8 cellular contexts compared by ENCODE assay signal in the genomic region with DNA sequence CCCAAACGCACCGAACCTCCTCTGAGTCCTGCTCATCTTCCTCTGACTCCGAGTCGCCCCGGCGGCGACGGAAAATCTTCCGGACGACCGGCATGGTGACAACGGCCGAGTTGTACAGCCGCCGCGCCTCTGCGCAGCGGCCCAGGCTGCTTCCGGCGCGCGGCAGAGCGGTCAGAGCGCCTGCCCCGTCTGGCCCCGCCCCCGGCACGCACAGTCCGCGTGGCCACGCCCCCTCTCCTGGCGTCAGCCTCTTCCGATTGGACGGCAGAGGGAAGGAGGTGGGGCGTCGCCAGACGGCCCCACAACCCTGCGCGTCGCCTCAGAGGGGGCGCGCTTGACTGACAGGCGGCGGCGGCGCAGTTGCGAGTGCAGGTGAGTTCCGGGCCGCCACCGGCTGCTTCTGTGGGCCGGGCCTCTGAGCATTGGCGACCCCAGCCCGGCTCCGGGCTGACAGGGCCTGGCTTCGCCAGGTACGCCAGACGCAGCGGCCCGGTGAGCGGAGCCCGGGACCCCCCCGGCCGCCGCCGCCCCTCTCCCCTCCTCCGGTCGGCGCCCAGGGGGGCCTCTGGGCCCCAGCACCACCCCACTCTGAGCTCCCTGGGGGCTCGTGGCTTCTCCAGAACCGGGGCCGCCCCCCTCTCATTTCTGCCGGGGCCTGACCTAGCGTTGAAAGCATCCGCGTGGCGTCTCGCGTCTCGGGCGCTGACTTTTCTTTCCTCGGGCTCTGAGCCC.
DNase-seq lines count a peak whose midpoint lies in the region; TF ChIP-seq lines count a peak whose summit lies in the region.

A gene with protein sequence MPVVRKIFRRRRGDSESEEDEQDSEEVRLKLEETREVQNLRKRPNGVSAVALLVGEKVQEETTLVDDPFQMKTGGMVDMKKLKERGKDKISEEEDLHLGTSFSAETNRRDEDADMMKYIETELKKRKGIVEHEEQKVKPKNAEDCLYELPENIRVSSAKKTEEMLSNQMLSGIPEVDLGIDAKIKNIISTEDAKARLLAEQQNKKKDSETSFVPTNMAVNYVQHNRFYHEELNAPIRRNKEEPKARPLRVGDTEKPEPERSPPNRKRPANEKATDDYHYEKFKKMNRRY (minus strand): TSS at position 148 of the 732 bp plus-strand sequence. CDS start 54 bp downstream, at position 94.
A gene (plus strand): TSS at position 331 of the 732 bp plus-strand sequence. CDS start 17,098 bp downstream, outside the sequence.

- H3K9me3 Mint-ChIP-seq in nephron progenitor cell, result no peaks in the 10 kb centered on the region
- no peaks in the 10 kb centered on the region for H3K9me3 Mint-ChIP-seq in stimulated activated naive CD8-positive, alpha-beta T cell treated with anti-CD3 and anti-CD28 coated beads, Interleukin-15, Interleukin-2, amounts not matched to agents 100 ng/mL and 50 ng/mL, for 24 hours

- peaks cover 27% of the 10 kb centered on the region for H3K79me2 ChIP-seq in MM.1S (ENCODE audit: low read length)

- no peaks in the 10 kb centered on the region for H3F3A ChIP-seq in MM.1S (ENCODE audit: insufficient read depth, low read length)

- no peaks in the 10 kb centered on the region for H3K9me2 ChIP-seq in MM.1S (replicated peaks; ENCODE audit: insufficient read depth, low read length)

- H3K27ac Mint-ChIP-seq in nephron progenitor cell, result peak within 1 kb of the TSS; percentile 93
- H3K27ac Mint-ChIP-seq in stimulated activated naive CD8-positive, alpha-beta T cell treated with anti-CD3 and anti-CD28 coated beads, Interleukin-15, Interleukin-2, amounts not matched to agents 100 ng/mL and 50 ng/mL, for 24 hours, result peak within 1 kb of the TSS; percentile 94

- in situ Hi-C loops in HAP-1 (cut with MboI; ENCODE audit: low sequenced_read_pairs), result no loop called here

- H3K9me3 ChIP-seq in HAP-1, result no peaks in the 10 kb centered on the region
- H3K9me3 ChIP-seq in MM.1S (replicated peaks; ENCODE audit: insufficient read depth, low read length), result no peaks in the 10 kb centered on the region

- H3K27me3 Mint-ChIP-seq in nephron progenitor cell (ENCODE audit: low read depth, poor library complexity), result no peaks in the 10 kb centered on the region
- no peaks in the 10 kb centered on the region for H3K27me3 Mint-ChIP-seq in stimulated activated naive CD8-positive, alpha-beta T cell treated with anti-CD3 and anti-CD28 coated beads, Interleukin-15, Interleukin-2, amounts not matched to agents 100 ng/mL and 50 ng/mL, for 24 hours

- no peaks in the 10 kb centered on the region for H3K27me3 ChIP-seq in HAP-1 (ENCODE audit: low read depth)
- H3K27me3 ChIP-seq in MM.1S (replicated peaks; ENCODE audit: insufficient read depth, low read length), result no peaks in the 10 kb centered on the region

- H3K4me3 Mint-ChIP-seq in nephron progenitor cell, result peak within 1 kb of the TSS; percentile 97
- peak within 1 kb of the TSS; percentile 95 for H3K4me3 Mint-ChIP-seq in stimulated activated naive CD8-positive, alpha-beta T cell treated with anti-CD3 and anti-CD28 coated beads, Interleukin-15, Interleukin-2, amounts not matched to agents 100 ng/mL and 50 ng/mL, for 24 hours

- H3K36me3 Mint-ChIP-seq in nephron progenitor cell (ENCODE audit: low read depth), result peaks cover 20% of the 10 kb centered on the region
- H3K36me3 Mint-ChIP-seq in stimulated activated naive CD8-positive, alpha-beta T cell treated with anti-CD3 and anti-CD28 coated beads, Interleukin-15, Interleukin-2, amounts not matched to agents 100 ng/mL and 50 ng/mL, for 24 hours (ENCODE audit: low read depth), result peaks cover 37% of the 10 kb centered on the region

- DNase-seq in ELR (ENCODE audit: low read depth) (peak; percentile 98), HAP-1 (ENCODE audit: low spot score in 2 of 2) (peak; percentile 96 to 98), MM.1S (peak; percentile 98), SHP77 treated with DMSO at 0.1 percent for 48 hours (lab: John Stamatoyannopoulos, UW) (peak; percentile 85), fibroblast of the conjunctiva (ENCODE audit: low read depth) (peak; percentile 92), nephron progenitor cell (peak; percentile 99)
- DNase-seq in activated effector memory CD4-positive, alpha-beta T cell treated with anti-CD3 and anti-CD28 coated beads, Interleukin-2, amount 50 U/mL, for 16 hours, result peak; percentile 99

- peak within 1 kb of the TSS; percentile 41; the same call in 1 of the 2 replicates for H3K27ac ChIP-seq in MM.1S (ENCODE audit: low read length)

- H3K9ac ChIP-seq in MM.1S (ENCODE audit: low read length), result peak within 1 kb of the TSS; percentile 87

- no peak for TF ChIP-seq CTCF in MM.1S (IDR thresholded peaks at IDR 0.05; ENCODE audit: low read length)
- no peak for TF ChIP-seq CTCF in nephron progenitor cell (IDR thresholded peaks at IDR 0.05)

- H3K36me3 ChIP-seq in HAP-1 (replicated peaks), result peaks cover 30% of the 10 kb centered on the region
- peaks cover 4% of the 10 kb centered on the region; the same call in 1 of the 2 replicates for H3K36me3 ChIP-seq in MM.1S (replicated peaks; ENCODE audit: insufficient read depth, low read length)

- peak within 1 kb of the TSS; percentile 84 for H3K4me2 ChIP-seq in MM.1S (ENCODE audit: low read depth, low read length)

- H4K20me1 ChIP-seq in MM.1S (ENCODE audit: insufficient read depth, low read length), result no peaks in the 10 kb centered on the region

- peaks cover 53% of the 10 kb centered on the region for H3K4me1 Mint-ChIP-seq in nephron progenitor cell
- peaks cover 57% of the 10 kb centered on the region for H3K4me1 Mint-ChIP-seq in stimulated activated naive CD8-positive, alpha-beta T cell treated with anti-CD3 and anti-CD28 coated beads, Interleukin-15, Interleukin-2, amounts not matched to agents 100 ng/mL and 50 ng/mL, for 24 hours (ENCODE audit: low read depth)

- H3K4me1 ChIP-seq in HAP-1 (peaks cover 9% of the 10 kb centered on the region), MM.1S (ENCODE audit: low read length) (peaks cover 14% of the 10 kb centered on the region; the same call in 1 of the 2 replicates)

- H3K4me3 ChIP-seq in HAP-1, result peak within 1 kb of the TSS; percentile 84
- peak within 1 kb of the TSS; percentile 95 for H3K4me3 ChIP-seq in MM.1S (ENCODE audit: low read length)

- H2AFZ ChIP-seq in MM.1S (ENCODE audit: low read length), result peak within 1 kb of the TSS; percentile 89

Comparison
In these comparisons a context has a peak if more than half of its experiments do, and no peak if none do; other contexts are left out.
1. Peak in every context shown above with its lines: DNase-seq, H3K4me3 ChIP-seq and H3K27ac ChIP-seq.